In genomic region chr19:1370579-1371361, GRCh38 we compare ENCODE assay signal across 12 cellular contexts.
"Had no signal": no experiment of that assay in that cellular context is flagged by ENCODE, and none has a peak within 500 bp of the region (broad histone marks: within the 10 kb centered on the region; RNA-seq: fewer than 3 reads in every experiment).

No MANE protein-coding gene starts in this region.

- DNase-seq: activated CD4-positive, alpha-beta T cell treated with anti-CD3 and anti-CD28 coated beads, Interleukin-2, amount 50 U/mL, for 48 hours; activated CD8-positive, alpha-beta memory T cell treated with anti-CD3 and anti-CD28 coated beads, Interleukin-2, amount 10 ng/mL, durations not matched to agents 7 days and 5 days; activated effector memory CD4-positive, alpha-beta T cell treated with Interleukin-2 at 50 U/mL for 16 hours; activated T-cell treated with anti-CD3 and anti-CD28 coated beads, Interleukin-2, amount 50 U/mL, for 24 hours; brain microvascular endothelial cell; foreskin fibroblast; glutamatergic neuron; left ventricle myocardium superior; mesendoderm; stomach had no signal

- H3K4me3 ChIP-seq: skin epidermis, stomach, thoracic aorta had no signal

- H3K27ac ChIP-seq: brain microvascular endothelial cell, skin epidermis, stomach, thoracic aorta had no signal

- H3K27me3 ChIP-seq: brain microvascular endothelial cell, stomach had no signal

- H3K9me3 ChIP-seq: stomach, thoracic aorta had no signal
